ENCODE assay signal across 8 cellular contexts in genomic region chr4:88284378-88285234, GRCh38. TPM values are rescaled to one million over a fixed set of nuclear protein-coding genes. Genes with fewer than 3 reads are reported as not detected.
A peak's percentile ranks its signal among the peaks of the same experiment; 100 is the strongest.
DNase-seq lines count a peak whose midpoint lies in the region; FAIRE-seq and TF ChIP-seq lines count a peak whose summit lies in the region.

Gene PPM1K, minus strand, starts transcription at chr4:88284561. Its CDS starts 5,978 bp downstream, at chr4:88278583.

- DNase-seq in GM04503 (ENCODE audit: low read depth) (peak; percentile 90), HFF-Myc (ENCODE audit: extremely low read depth, low read depth) (peak; percentile 91), NAMALWA (ENCODE audit: low spot score) (peak; percentile 98), SK-N-DZ (ENCODE audit: low spot score) (peak; percentile 95), frontal cortex (ENCODE audit: low spot score in 2 of 2) (peak; percentile 88 to 90), neuronal stem cell (ENCODE audit: low spot score) (peak; percentile 96)
- peak; percentile 99 for DNase-seq in activated naive CD4-positive, alpha-beta T cell treated with anti-CD3 and anti-CD28 coated beads for 36 hours

- H3K4me1 Mint-ChIP-seq in activated naive CD4-positive, alpha-beta T cell treated with anti-CD3 and anti-CD28 coated beads for 36 hours (ENCODE audit: low read depth), result peaks cover 35% of the 10 kb centered on the region

- H2BK5ac ChIP-seq in neuronal stem cell (ENCODE audit: low read length), result peak within 1 kb of the TSS; percentile 60

- peak within 1 kb of the TSS; percentile 94 for H3K27ac ChIP-seq in neuronal stem cell (replicated peaks; ENCODE audit: low read length)

- no peak within 1 kb of the TSS for H2BK12ac ChIP-seq in neuronal stem cell (ENCODE audit: low read length)

- H3K4me3 Mint-ChIP-seq in activated naive CD4-positive, alpha-beta T cell treated with anti-CD3 and anti-CD28 coated beads for 36 hours, result peak within 1 kb of the TSS; percentile 89

- no peaks in the 10 kb centered on the region for H3K27me3 Mint-ChIP-seq in activated naive CD4-positive, alpha-beta T cell treated with anti-CD3 and anti-CD28 coated beads for 36 hours (ENCODE audit: low read depth)

- H3K4me3 ChIP-seq in HFF-Myc (replicated peaks; ENCODE audit: low read depth, low read length) (peak within 1 kb of the TSS; percentile 71), neuronal stem cell (ENCODE audit: low read length in 2 of 2) (peak within 1 kb of the TSS; percentile 83 to 90)

- no peak within 1 kb of the TSS for H4K91ac ChIP-seq in neuronal stem cell (ENCODE audit: low read depth, low read length, poor library complexity)

- H3K4ac ChIP-seq in neuronal stem cell (ENCODE audit: low read length), result no peak within 1 kb of the TSS

- no peak within 1 kb of the TSS for H2BK15ac ChIP-seq in neuronal stem cell (ENCODE audit: low read length)

- no peak within 1 kb of the TSS for H4K8ac ChIP-seq in neuronal stem cell (ENCODE audit: low read depth, low read length)

- peak within 1 kb of the TSS; percentile 94 for H2AFZ ChIP-seq in neuronal stem cell (ENCODE audit: low read length)

- peaks cover 0 to 5% (median 0%) of the 10 kb centered on the region in 3 experiments for H3K27me3 ChIP-seq in neuronal stem cell (ENCODE audit: control insufficient read depth in 3 of 3, insufficient read depth in 3 of 3, low read depth in 1 of 3, low read length in 3 of 3)

- H3K27ac Mint-ChIP-seq in activated naive CD4-positive, alpha-beta T cell treated with anti-CD3 and anti-CD28 coated beads for 36 hours, result peak within 1 kb of the TSS; percentile 98

- CTCF ChIA-PET in activated naive CD4-positive, alpha-beta T cell treated with anti-CD3 and anti-CD28 coated beads for 36 hours (lab: Charles Lee), result interaction anchor here (0.7 to 2.1 kb wide), 6 partner anchors 36 to 432 kb away, joined by 3 to 12 read pairs (median 3); no protein-coding TSS in a partner anchor

- no CpG with 5 or more reads among the region's 56 CpGs for WGBS in neuronal stem cell (ENCODE audit: extremely low coverage in 2 of 2, insufficient read length in 2 of 2, insufficient replicate concordance in 1 of 2), 2 donors

- no peaks in the 10 kb centered on the region for H3K9me3 ChIP-seq in neuronal stem cell (replicated peaks in 1 of 2; ENCODE audit: control insufficient read depth in 2 of 2, insufficient read depth in 1 of 2, low read depth in 1 of 2, low read length in 2 of 2)

- no peaks in the 10 kb centered on the region for H3K36me3 ChIP-seq in neuronal stem cell (replicated peaks in 1 of 2; ENCODE audit: control insufficient read depth in 2 of 2, insufficient read depth in 2 of 2, low read length in 2 of 2)

- no peak within 1 kb of the TSS for H2BK120ac ChIP-seq in neuronal stem cell (ENCODE audit: low read depth, low read length)

- no peaks in the 10 kb centered on the region for H3K79me1 ChIP-seq in neuronal stem cell (ENCODE audit: low read depth, low read length)

- no peak for TF ChIP-seq CTCF in HFF-Myc (IDR thresholded peaks at IDR 0.05; ENCODE audit: low read depth, low read length, missing control alignments)
- no peak for TF ChIP-seq CTCF in subcutaneous adipose tissue (IDR thresholded peaks at IDR 0.05; ENCODE audit: low read depth)

- intact Hi-C loops in activated naive CD4-positive, alpha-beta T cell treated with anti-CD3 and anti-CD28 coated beads for 36 hours (cut with micrococcal nuclease), result loop anchor here (1.0 to 10.0 kb wide), 12 partner anchors 36 to 1277 kb away; partner anchors contain the start of genes HERC3, HERC5, HERC6 and PKD2

- peak within 1 kb of the TSS; percentile 94 for H3K18ac ChIP-seq in neuronal stem cell (ENCODE audit: low read length)

- no peak within 1 kb of the TSS for H2AK5ac ChIP-seq in neuronal stem cell (ENCODE audit: low read depth, low read length)

- no peaks in the 10 kb centered on the region for H3K9me3 Mint-ChIP-seq in activated naive CD4-positive, alpha-beta T cell treated with anti-CD3 and anti-CD28 coated beads for 36 hours

- H3K36me3 Mint-ChIP-seq in activated naive CD4-positive, alpha-beta T cell treated with anti-CD3 and anti-CD28 coated beads for 36 hours (ENCODE audit: low read depth), result peaks cover 9% of the 10 kb centered on the region

- H3K9ac ChIP-seq in neuronal stem cell (ENCODE audit: low read depth, low read length, poor library complexity), result peak within 1 kb of the TSS; percentile 92

- H3K4me1 ChIP-seq in neuronal stem cell (ENCODE audit: control insufficient read depth in 2 of 2, insufficient read depth in 1 of 2, low read depth in 1 of 2, low read length in 2 of 2), result peaks cover 4 to 9% of the 10 kb centered on the region in 2 donors

- peak within 1 kb of the TSS; percentile 83 for H3K23ac ChIP-seq in neuronal stem cell (ENCODE audit: low read depth, low read length, poor library complexity)

- H3K14ac ChIP-seq in neuronal stem cell (ENCODE audit: low read length), result no peak within 1 kb of the TSS

- H3K4me2 ChIP-seq in neuronal stem cell (ENCODE audit: insufficient read depth, low read length, poor library complexity, severe bottlenecking), result peak within 1 kb of the TSS; percentile 93

- peak; percentile 74 for FAIRE-seq in frontal cortex (lab: Jason Lieb, UNC)

RNA-seq across cellular contexts. Expression of gene PPM1K, which starts in this region (rescaled TPM):
- polyA plus RNA-seq in SK-N-DZ (2014; cell fraction: cytosol; rRNA removed), result 7.2 and 10.2 TPM in 2 replicates
- polyA plus RNA-seq in SK-N-DZ (2014; cell fraction: nucleus; rRNA removed), result 7.2 and 9.0 TPM in 2 replicates
- 10 to 100 TPM; 54.1 to 55.2 TPM for total RNA-seq in activated naive CD4-positive, alpha-beta T cell treated with anti-CD3 and anti-CD28 coated beads for 36 hours
- total RNA-seq in frontal cortex, result 117 TPM
- polyA plus RNA-seq in neuronal stem cell (2013, experiment 1 of 2), result 6.3 TPM
- polyA plus RNA-seq in neuronal stem cell (2013, experiment 2 of 2), result 6.2 TPM
- total RNA-seq in subcutaneous adipose tissue, result 10 to 100 TPM; 10.4 to 19.2 (median 15.0) TPM

Comparison
In these comparisons a context has a peak if more than half of its experiments do, and no peak if none do; other contexts are left out.
1. Peak in every context shown above with its lines: DNase-seq, H3K4me3 ChIP-seq and H3K27ac ChIP-seq.